25 cellular contexts compared by ENCODE assay signal in the genomic region with DNA sequence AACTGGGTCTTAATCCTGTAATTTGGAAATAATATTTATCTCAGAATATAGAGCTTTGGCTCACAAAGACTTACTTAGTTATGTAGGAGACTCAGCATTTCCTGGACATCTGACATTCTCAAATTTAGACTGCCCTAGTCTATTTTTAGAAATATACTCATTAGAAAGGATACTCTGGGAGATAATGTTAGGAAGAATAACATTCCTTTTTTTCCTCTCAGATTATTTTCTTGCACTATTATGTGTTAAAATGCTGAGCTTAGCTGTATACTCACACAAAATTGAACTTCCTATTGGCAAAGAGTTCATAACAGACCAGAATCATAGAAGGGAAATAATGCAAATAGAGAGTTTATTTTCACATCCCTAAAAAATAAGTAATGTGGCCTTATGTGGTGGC.
"Had no signal": no experiment of that assay in that cellular context is flagged by ENCODE, and none has a peak within 500 bp of the region (broad histone marks: within the 10 kb centered on the region; RNA-seq: fewer than 3 reads in every experiment).

No MANE protein-coding gene starts in this region.

- FAIRE-seq: keratinocyte had no signal

- H3K4me1 Mint-ChIP-seq: mesothelial cell of epicardium; naive thymus-derived CD4-positive, alpha-beta T cell; stimulated activated naive B cell treated with anti-CD40 and anti-IgM and Interleukin-4, amounts not matched to agents 10 μg/mL and 1 μg/mL and 100 μg/mL, for 72 hours had no signal

- H3K36me3 Mint-ChIP-seq: mesothelial cell of epicardium; naive thymus-derived CD4-positive, alpha-beta T cell; natural killer cell treated with Interleukin-12 subunit alpha and Interleukin-12 subunit beta and Interleukin-15 and Interleukin-18, amount 100 ng/mL, for 72 hours; stimulated activated naive B cell treated with anti-CD40 and anti-IgM and Interleukin-4, amounts not matched to agents 10 μg/mL and 1 μg/mL and 100 μg/mL, for 72 hours had no signal

- DNase-seq: hippocampal formation; kidney glomerular epithelial cell; left cardiac atrium; left ventricle myocardium inferior; mesendoderm; naive thymus-derived CD4-positive, alpha-beta T cell; ovary; spleen; stimulated activated CD4-positive, alpha-beta T cell treated with anti-CD3 and anti-CD28 coated beads, Interleukin-2, amount 100 ng/mL, for 48 hours; stimulated activated naive B cell treated with anti-CD40 and anti-IgM and Interleukin-4, amounts not matched to agents 10 μg/mL and 1 μg/mL and 100 μg/mL, for 72 hours; stimulated activated naive CD8-positive, alpha-beta T cell treated with anti-CD3 and anti-CD28 coated beads, Interleukin-15, Interleukin-2, amounts not matched to agents 100 U/mL and 50 U/mL, for 24 hours; stomach; testis; thyroid gland; transverse colon; upper lobe of left lung had no signal

- H3K36me3 ChIP-seq: left ventricle myocardium inferior, ovary, right atrium auricular region, spleen, stomach, thyroid gland, transverse colon, upper lobe of left lung, vagina had no signal

- H3K9me3 Mint-ChIP-seq: mesothelial cell of epicardium had no signal

- H3K4me3 Mint-ChIP-seq: mesothelial cell of epicardium; naive thymus-derived CD4-positive, alpha-beta T cell; natural killer cell treated with Interleukin-12 subunit alpha and Interleukin-12 subunit beta and Interleukin-15 and Interleukin-18, amount 100 ng/mL, for 72 hours; stimulated activated naive B cell treated with anti-CD40 and anti-IgM and Interleukin-4, amounts not matched to agents 10 μg/mL and 1 μg/mL and 100 μg/mL, for 72 hours had no signal

- H3K4me3 ChIP-seq: left ventricle myocardium inferior, lung, ovary, right atrium auricular region, skin epidermis, spleen, stomach, testis, thyroid gland, transverse colon, upper lobe of left lung, vagina had no signal

- H3K27me3 Mint-ChIP-seq: naive thymus-derived CD4-positive, alpha-beta T cell; natural killer cell treated with Interleukin-12 subunit alpha and Interleukin-12 subunit beta and Interleukin-15 and Interleukin-18, amount 100 ng/mL, for 72 hours; progenitor cell of endocrine pancreas; stimulated activated naive B cell treated with anti-CD40 and anti-IgM and Interleukin-4, amounts not matched to agents 10 μg/mL and 1 μg/mL and 100 μg/mL, for 72 hours had no signal

- ATAC-seq: left cardiac atrium; naive thymus-derived CD4-positive, alpha-beta T cell; natural killer cell treated with Interleukin-12 subunit alpha and Interleukin-12 subunit beta and Interleukin-15 and Interleukin-18, amount 100 ng/mL, for 72 hours; sciatic nerve; stimulated activated naive B cell treated with anti-CD40 and anti-IgM and Interleukin-4, amounts not matched to agents 10 μg/mL and 1 μg/mL and 100 μg/mL, for 72 hours; stimulated activated naive CD8-positive, alpha-beta T cell treated with anti-CD3 and anti-CD28 coated beads, Interleukin-15, Interleukin-2, amounts not matched to agents 100 U/mL and 50 U/mL, for 24 hours had no signal

- H3K27ac ChIP-seq: left ventricle myocardium inferior, ovary, right atrium auricular region, skin epidermis, spleen, stomach, testis, thyroid gland, transverse colon, upper lobe of left lung, vagina had no signal

- H3K4me1 ChIP-seq: right atrium auricular region, spleen, stomach, testis, thyroid gland, transverse colon, upper lobe of left lung, vagina had no signal

- H3K27ac Mint-ChIP-seq: mesothelial cell of epicardium; naive thymus-derived CD4-positive, alpha-beta T cell; natural killer cell treated with Interleukin-12 subunit alpha and Interleukin-12 subunit beta and Interleukin-15 and Interleukin-18, amount 100 ng/mL, for 72 hours; progenitor cell of endocrine pancreas; stimulated activated naive B cell treated with anti-CD40 and anti-IgM and Interleukin-4, amounts not matched to agents 10 μg/mL and 1 μg/mL and 100 μg/mL, for 72 hours had no signal

- H3K27me3 ChIP-seq: ovary, right atrium auricular region, spleen, stomach, testis, thyroid gland, transverse colon, upper lobe of left lung, vagina had no signal

- H3K9me3 ChIP-seq: ovary, right atrium auricular region, testis, thyroid gland, transverse colon, upper lobe of left lung, vagina had no signal
